In genomic region chr10:119206603-119207366, GRCh38 we compare ENCODE assay signal across 1 cellular context.
TF ChIP-seq lines count a peak whose summit lies in the region.

No MANE protein-coding gene starts in this region.

TF ChIP-seq in HepG2, 621 proteins besides CTCF, POLR2A, EP300 and RAD21 (continued from another document and continues in another):
- TF ChIP-seq, protein P1, sequence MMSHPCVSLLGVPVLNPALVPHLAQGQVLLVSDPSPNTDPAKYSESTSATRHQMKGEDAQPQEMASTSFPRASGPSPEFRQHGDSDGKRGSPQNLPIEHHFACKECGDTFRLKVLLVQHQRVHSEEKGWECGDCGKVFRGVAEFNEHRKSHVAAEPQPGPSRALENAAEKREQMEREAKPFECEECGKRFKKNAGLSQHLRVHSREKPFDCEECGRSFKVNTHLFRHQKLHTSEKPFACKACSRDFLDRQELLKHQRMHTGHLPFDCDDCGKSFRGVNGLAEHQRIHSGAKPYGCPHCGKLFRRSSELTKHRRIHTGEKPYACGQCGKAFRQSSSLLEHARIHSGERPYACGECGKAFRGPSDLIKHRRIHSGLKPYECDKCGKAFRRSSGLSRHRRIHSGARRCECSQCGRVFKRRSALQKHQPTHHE (CRISPR knock-in tag; IDR thresholded peaks at IDR 0.05; ENCODE audit: borderline replicate concordance), result no peak
- TF ChIP-seq MED1 (CRISPR knock-in tag; IDR thresholded peaks at IDR 0.05) (no peak; the same call in 1 of the 2 replicates), MBNL3 (CRISPR knock-in tag; conservative IDR thresholded peaks at IDR 0.05) (no peak), E2F2 (CRISPR knock-in tag; IDR thresholded peaks at IDR 0.05; ENCODE audit: borderline replicate concordance) (no peak), ATF6 (CRISPR knock-in tag; conservative IDR thresholded peaks at IDR 0.05) (no peak), ZNF614 (CRISPR knock-in tag; IDR thresholded peaks at IDR 0.05; ENCODE audit: borderline replicate concordance) (no peak; the same call in 1 of the 2 replicates), HNF4G (IDR thresholded peaks at IDR 0.05; ENCODE audit: borderline replicate concordance, low read depth, low read length) (0 out of 2 replicates have a peak, but pooled peaks have one; percentile 8), HNF4G (CRISPR knock-in tag; IDR thresholded peaks at IDR 0.05; ENCODE audit: borderline replicate concordance, low read depth) (no peak), JARID2 (CRISPR knock-in tag; IDR thresholded peaks at IDR 0.05; ENCODE audit: insufficient replicate concordance) (no peak), RFX5 (IDR thresholded peaks at IDR 0.05; ENCODE audit: low read depth, low read length) (no peak), ZBTB1 (CRISPR knock-in tag; IDR thresholded peaks at IDR 0.05; ENCODE audit: borderline replicate concordance) (no peak), ZNF331 (CRISPR knock-in tag; IDR thresholded peaks at IDR 0.05) (no peak), RARG (CRISPR knock-in tag; IDR thresholded peaks at IDR 0.05; ENCODE audit: low read depth) (no peak), RNF2 (conservative IDR thresholded peaks at IDR 0.05; ENCODE audit: low read depth) (peak; percentile 36; the same call in 1 of the 2 replicates), BCL6 (CRISPR knock-in tag; IDR thresholded peaks at IDR 0.05) (no peak), ZNF616 (CRISPR knock-in tag; IDR thresholded peaks at IDR 0.05; ENCODE audit: low read depth) (no peak), SALL2 (CRISPR knock-in tag; IDR thresholded peaks at IDR 0.05) (peak; percentile 4; the same call in 1 of the 2 replicates), SSRP1 (CRISPR knock-in tag; IDR thresholded peaks at IDR 0.05) (no peak), PRMT3 (CRISPR knock-in tag; IDR thresholded peaks at IDR 0.05; ENCODE audit: borderline replicate concordance, low read depth) (no peak), ZNF282 (IDR thresholded peaks at IDR 0.05; ENCODE audit: partially characterized antibody) (no peak), ZNF274 (CRISPR knock-in tag; IDR thresholded peaks at IDR 0.05) (no peak; the same call in 1 of the 2 replicates), MAFK (conservative IDR thresholded peaks at IDR 0.05 in 1 of 2, IDR thresholded peaks at IDR 0.05 in 1 of 2; ENCODE audit: low read length in 2 of 2) (no peak), ZNF598 (CRISPR knock-in tag; IDR thresholded peaks at IDR 0.05; ENCODE audit: borderline replicate concordance) (no peak), ZNF775 (CRISPR knock-in tag; IDR thresholded peaks at IDR 0.05; ENCODE audit: borderline replicate concordance) (no peak), ZNF567 (CRISPR knock-in tag; IDR thresholded peaks at IDR 0.05; ENCODE audit: borderline replicate concordance) (no peak), SCMH1 (CRISPR knock-in tag; IDR thresholded peaks at IDR 0.05; ENCODE audit: borderline replicate concordance) (no peak), ZNF549 (CRISPR knock-in tag; IDR thresholded peaks at IDR 0.05) (peak; percentile 58; the same call in 1 of the 2 replicates), RFXANK (CRISPR knock-in tag; IDR thresholded peaks at IDR 0.05) (no peak), CHD2 (IDR thresholded peaks at IDR 0.05; ENCODE audit: low read depth, low read length) (no peak), BRCA1 (CRISPR knock-in tag; IDR thresholded peaks at IDR 0.05) (no peak), ZKSCAN8 (CRISPR knock-in tag; IDR thresholded peaks at IDR 0.05; ENCODE audit: borderline replicate concordance) (no peak), NFKB2 (CRISPR knock-in tag; IDR thresholded peaks at IDR 0.05; ENCODE audit: borderline replicate concordance) (0 out of 2 replicates have a peak, but pooled peaks have one; percentile 11), ZBTB20 (CRISPR knock-in tag; IDR thresholded peaks at IDR 0.05; ENCODE audit: borderline replicate concordance, low read depth) (no peak; the same call in 1 of the 2 replicates), HIVEP1 (CRISPR knock-in tag; IDR thresholded peaks at IDR 0.05) (no peak), FOXJ3 (CRISPR knock-in tag; IDR thresholded peaks at IDR 0.05; ENCODE audit: borderline replicate concordance) (no peak), ARHGAP35 (CRISPR knock-in tag; IDR thresholded peaks at IDR 0.05; ENCODE audit: borderline replicate concordance) (0 out of 2 replicates have a peak, but pooled peaks have one; percentile 7), HOXD1 (CRISPR knock-in tag; IDR thresholded peaks at IDR 0.05) (no peak), TBX3 (IDR thresholded peaks at IDR 0.05; ENCODE audit: borderline replicate concordance) (no peak), NCOA1 (CRISPR knock-in tag; IDR thresholded peaks at IDR 0.05) (no peak), ZNF460 (CRISPR knock-in tag; IDR thresholded peaks at IDR 0.05; ENCODE audit: borderline replicate concordance) (no peak), ZBTB37 (CRISPR knock-in tag; IDR thresholded peaks at IDR 0.05) (no peak), DR1 (CRISPR knock-in tag; IDR thresholded peaks at IDR 0.05) (no peak), HDAC6 (IDR thresholded peaks at IDR 0.05; ENCODE audit: low read depth, low read length) (no peak), MIER3 (CRISPR knock-in tag; IDR thresholded peaks at IDR 0.05; ENCODE audit: borderline replicate concordance) (no peak), ZNF225 (CRISPR knock-in tag; IDR thresholded peaks at IDR 0.05) (no peak), ZFP36L2 (CRISPR knock-in tag; IDR thresholded peaks at IDR 0.05) (no peak), KLF9 (CRISPR knock-in tag; IDR thresholded peaks at IDR 0.05; ENCODE audit: low read depth) (no peak), TRIM24 (CRISPR knock-in tag; IDR thresholded peaks at IDR 0.05) (no peak), ZFP62 (CRISPR knock-in tag; IDR thresholded peaks at IDR 0.05) (no peak), LBX2 (CRISPR knock-in tag; IDR thresholded peaks at IDR 0.05; ENCODE audit: borderline replicate concordance) (no peak)
- TF ChIP-seq, protein P2, sequence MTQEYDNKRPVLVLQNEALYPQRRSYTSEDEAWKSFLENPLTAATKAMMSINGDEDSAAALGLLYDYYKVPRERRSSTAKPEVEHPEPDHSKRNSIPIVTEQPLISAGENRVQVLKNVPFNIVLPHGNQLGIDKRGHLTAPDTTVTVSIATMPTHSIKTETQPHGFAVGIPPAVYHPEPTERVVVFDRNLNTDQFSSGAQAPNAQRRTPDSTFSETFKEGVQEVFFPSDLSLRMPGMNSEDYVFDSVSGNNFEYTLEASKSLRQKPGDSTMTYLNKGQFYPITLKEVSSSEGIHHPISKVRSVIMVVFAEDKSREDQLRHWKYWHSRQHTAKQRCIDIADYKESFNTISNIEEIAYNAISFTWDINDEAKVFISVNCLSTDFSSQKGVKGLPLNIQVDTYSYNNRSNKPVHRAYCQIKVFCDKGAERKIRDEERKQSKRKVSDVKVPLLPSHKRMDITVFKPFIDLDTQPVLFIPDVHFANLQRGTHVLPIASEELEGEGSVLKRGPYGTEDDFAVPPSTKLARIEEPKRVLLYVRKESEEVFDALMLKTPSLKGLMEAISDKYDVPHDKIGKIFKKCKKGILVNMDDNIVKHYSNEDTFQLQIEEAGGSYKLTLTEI (CRISPR knock-in tag; conservative IDR thresholded peaks at IDR 0.05), result no peak
- TF ChIP-seq, protein P3, sequence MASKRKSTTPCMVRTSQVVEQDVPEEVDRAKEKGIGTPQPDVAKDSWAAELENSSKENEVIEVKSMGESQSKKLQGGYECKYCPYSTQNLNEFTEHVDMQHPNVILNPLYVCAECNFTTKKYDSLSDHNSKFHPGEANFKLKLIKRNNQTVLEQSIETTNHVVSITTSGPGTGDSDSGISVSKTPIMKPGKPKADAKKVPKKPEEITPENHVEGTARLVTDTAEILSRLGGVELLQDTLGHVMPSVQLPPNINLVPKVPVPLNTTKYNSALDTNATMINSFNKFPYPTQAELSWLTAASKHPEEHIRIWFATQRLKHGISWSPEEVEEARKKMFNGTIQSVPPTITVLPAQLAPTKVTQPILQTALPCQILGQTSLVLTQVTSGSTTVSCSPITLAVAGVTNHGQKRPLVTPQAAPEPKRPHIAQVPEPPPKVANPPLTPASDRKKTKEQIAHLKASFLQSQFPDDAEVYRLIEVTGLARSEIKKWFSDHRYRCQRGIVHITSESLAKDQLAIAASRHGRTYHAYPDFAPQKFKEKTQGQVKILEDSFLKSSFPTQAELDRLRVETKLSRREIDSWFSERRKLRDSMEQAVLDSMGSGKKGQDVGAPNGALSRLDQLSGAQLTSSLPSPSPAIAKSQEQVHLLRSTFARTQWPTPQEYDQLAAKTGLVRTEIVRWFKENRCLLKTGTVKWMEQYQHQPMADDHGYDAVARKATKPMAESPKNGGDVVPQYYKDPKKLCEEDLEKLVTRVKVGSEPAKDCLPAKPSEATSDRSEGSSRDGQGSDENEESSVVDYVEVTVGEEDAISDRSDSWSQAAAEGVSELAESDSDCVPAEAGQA (IDR thresholded peaks at IDR 0.05; ENCODE audit: low read depth), result no peak
- TF ChIP-seq, protein P3 (CRISPR knock-in tag; IDR thresholded peaks at IDR 0.05; ENCODE audit: borderline replicate concordance), result peak; percentile 61
- TF ChIP-seq, protein P4, sequence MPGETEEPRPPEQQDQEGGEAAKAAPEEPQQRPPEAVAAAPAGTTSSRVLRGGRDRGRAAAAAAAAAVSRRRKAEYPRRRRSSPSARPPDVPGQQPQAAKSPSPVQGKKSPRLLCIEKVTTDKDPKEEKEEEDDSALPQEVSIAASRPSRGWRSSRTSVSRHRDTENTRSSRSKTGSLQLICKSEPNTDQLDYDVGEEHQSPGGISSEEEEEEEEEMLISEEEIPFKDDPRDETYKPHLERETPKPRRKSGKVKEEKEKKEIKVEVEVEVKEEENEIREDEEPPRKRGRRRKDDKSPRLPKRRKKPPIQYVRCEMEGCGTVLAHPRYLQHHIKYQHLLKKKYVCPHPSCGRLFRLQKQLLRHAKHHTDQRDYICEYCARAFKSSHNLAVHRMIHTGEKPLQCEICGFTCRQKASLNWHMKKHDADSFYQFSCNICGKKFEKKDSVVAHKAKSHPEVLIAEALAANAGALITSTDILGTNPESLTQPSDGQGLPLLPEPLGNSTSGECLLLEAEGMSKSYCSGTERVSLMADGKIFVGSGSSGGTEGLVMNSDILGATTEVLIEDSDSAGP (CRISPR knock-in tag; IDR thresholded peaks at IDR 0.05; ENCODE audit: borderline replicate concordance), result peak; percentile 36; the same call in 1 of the 2 replicates
- TF ChIP-seq, protein P5, sequence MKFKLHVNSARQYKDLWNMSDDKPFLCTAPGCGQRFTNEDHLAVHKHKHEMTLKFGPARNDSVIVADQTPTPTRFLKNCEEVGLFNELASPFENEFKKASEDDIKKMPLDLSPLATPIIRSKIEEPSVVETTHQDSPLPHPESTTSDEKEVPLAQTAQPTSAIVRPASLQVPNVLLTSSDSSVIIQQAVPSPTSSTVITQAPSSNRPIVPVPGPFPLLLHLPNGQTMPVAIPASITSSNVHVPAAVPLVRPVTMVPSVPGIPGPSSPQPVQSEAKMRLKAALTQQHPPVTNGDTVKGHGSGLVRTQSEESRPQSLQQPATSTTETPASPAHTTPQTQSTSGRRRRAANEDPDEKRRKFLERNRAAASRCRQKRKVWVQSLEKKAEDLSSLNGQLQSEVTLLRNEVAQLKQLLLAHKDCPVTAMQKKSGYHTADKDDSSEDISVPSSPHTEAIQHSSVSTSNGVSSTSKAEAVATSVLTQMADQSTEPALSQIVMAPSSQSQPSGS (CRISPR knock-in tag; IDR thresholded peaks at IDR 0.05), result no peak
